22 cellular contexts compared by ENCODE assay signal in the genomic region with DNA sequence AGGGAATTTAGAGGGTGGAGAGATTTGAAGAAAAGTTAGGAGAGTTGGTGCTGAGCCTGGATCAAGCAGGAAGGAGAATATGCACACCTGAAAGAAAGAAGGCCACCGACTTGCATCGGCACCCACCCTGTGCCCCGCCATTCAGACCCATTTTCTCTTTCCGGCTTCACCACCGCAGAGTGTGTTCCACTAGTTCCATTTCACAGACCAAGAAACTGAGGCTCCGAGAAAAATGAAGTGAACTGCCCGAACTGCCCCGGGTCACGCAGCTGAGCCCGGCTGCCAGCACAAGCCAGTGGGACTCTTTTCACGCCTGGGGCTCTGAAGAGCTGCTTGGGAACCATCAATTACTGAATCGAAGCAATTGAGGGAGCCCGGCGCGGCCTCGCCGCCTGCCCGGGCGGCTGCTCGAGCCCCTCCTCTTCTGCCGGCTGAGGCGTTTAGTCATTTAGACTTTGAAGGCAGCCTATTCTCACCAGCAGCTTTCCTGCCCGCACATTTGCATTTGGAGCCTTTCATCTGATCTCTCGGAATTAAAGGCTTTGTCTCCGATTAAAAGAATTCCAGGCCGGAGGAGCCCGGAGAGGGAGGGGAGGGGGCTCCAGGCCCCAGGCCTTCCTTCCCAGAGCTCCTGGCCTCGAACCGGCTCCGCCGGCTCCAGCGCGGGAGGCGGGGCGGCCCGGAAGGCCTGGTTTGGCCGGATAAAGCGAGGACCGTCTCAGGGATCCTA.
DNase-seq lines count a peak whose midpoint lies in the region; ATAC-seq, FAIRE-seq and TF ChIP-seq lines count a peak whose summit lies in the region.
"Had no signal": no experiment of that assay in that cellular context is flagged by ENCODE, and none has a peak within 500 bp of the region (broad histone marks: within the 10 kb centered on the region; RNA-seq: fewer than 3 reads in every experiment).

No MANE protein-coding gene starts in this region.

- H3K27me3 ChIP-seq in astrocyte (ENCODE audit: insufficient read depth, low read length) (no peaks in the 10 kb centered on the region), iPS-20b (ENCODE audit: insufficient read depth, low read length) (peaks cover 12% of the 10 kb centered on the region; the same call in 1 of the 2 replicates), smooth muscle cell (ENCODE audit: low read depth) (no peaks in the 10 kb centered on the region)

- WGBS in smooth muscle cell (ENCODE audit: low lambda C conversion rate), result 44% methylated on average over 38 of the region's 39 CpGs

- no peaks in the 10 kb centered on the region for H3F3A ChIP-seq in smooth muscle cell (ENCODE audit: low read depth)

- H3K4me2 ChIP-seq in astrocyte (ENCODE audit: low read length), result peak overlapping the region; percentile 57
- H3K4me2 ChIP-seq in smooth muscle cell, result peak overlapping the region; percentile 60

- peak; percentile 3 for DNase-seq in activated CD8-positive, alpha-beta T cell treated with anti-CD3 and anti-CD28 coated beads for 36 hours
- DNase-seq in activated CD8-positive, alpha-beta T cell treated with anti-CD3 and anti-CD28 coated beads, Interleukin-2, amount 10 ng/mL, durations not matched to agents 7 days and 5 days, result no peak
- no peak for DNase-seq in astrocyte (ENCODE audit: low read depth)
- no peak for DNase-seq in smooth muscle cell (lab: John Stamatoyannopoulos, UW; ENCODE audit: unreplicated experiment)
- DNase-seq in NCI-H2171 treated with DMSO at 0.1 percent for 48 hours (lab: John Stamatoyannopoulos, UW), result no peak
- no peak for DNase-seq in medulla oblongata (ENCODE audit: extremely low spot score)
- DNase-seq: activated CD4-positive, alpha-beta T cell treated with anti-CD3 and anti-CD28 coated beads for 48 hours; DND-41; KG1; left lung; NCI-H446; OCI-M1; stimulated activated naive CD4-positive, alpha-beta T cell treated with Interleukin-2 at 50 U/mL for 16 hours; T-helper 9 cell had no signal

- H3K4me1 ChIP-seq in astrocyte (ENCODE audit: insufficient read depth, low read length) (no peaks in the 10 kb centered on the region), iPS-20b (ENCODE audit: insufficient read depth, low read length) (peaks cover 15% of the 10 kb centered on the region; the same call in 1 of the 2 replicates), smooth muscle cell (ENCODE audit: low read depth) (no peaks in the 10 kb centered on the region)
- H3K4me1 ChIP-seq: left lung, parathyroid adenoma had no signal

- no peaks in the 10 kb centered on the region for H3K9me3 ChIP-seq in astrocyte (ENCODE audit: insufficient read depth, low read depth, low read length)
- H3K9me3 ChIP-seq in iPS-20b (ENCODE audit: insufficient read depth, low read depth, low read length), result no peaks in the 10 kb centered on the region
- no peaks in the 10 kb centered on the region for H3K9me3 ChIP-seq in smooth muscle cell (replicated peaks; ENCODE audit: low read depth)
- H3K9me3 ChIP-seq: left lung had no signal

- no peak for ATAC-seq in activated CD8-positive, alpha-beta T cell treated with anti-CD3 and anti-CD28 coated beads for 36 hours
- no peak for ATAC-seq in activated CD8-positive, alpha-beta T cell treated with anti-CD3 and anti-CD28 coated beads, Interleukin-2, amount 10 ng/mL, durations not matched to agents 7 days and 5 days
- no peak for ATAC-seq in GM19452 (IDR thresholded peaks at IDR 0.05; ENCODE audit: unreplicated experiment)
- ATAC-seq: left lung had no signal

- H3K36me3 ChIP-seq in astrocyte (ENCODE audit: insufficient read depth, low read length) (no peaks in the 10 kb centered on the region), iPS-20b (ENCODE audit: insufficient read depth, low read depth, low read length) (no peaks in the 10 kb centered on the region), smooth muscle cell (ENCODE audit: low read depth) (no peaks in the 10 kb centered on the region)
- H3K36me3 ChIP-seq: left lung had no signal

- H3K4me3 Mint-ChIP-seq in activated CD8-positive, alpha-beta T cell treated with anti-CD3 and anti-CD28 coated beads for 36 hours, result no peak overlapping the region
- H3K4me3 Mint-ChIP-seq in activated CD8-positive, alpha-beta T cell treated with anti-CD3 and anti-CD28 coated beads, Interleukin-2, amount 10 ng/mL, durations not matched to agents 7 days and 5 days, result no peak overlapping the region
- H3K4me3 Mint-ChIP-seq in astrocyte (ENCODE audit: unreplicated experiment), result no peak overlapping the region
- H3K4me3 Mint-ChIP-seq: activated naive CD8-positive, alpha-beta T cell; dendritic cell treated with granulocyte-macrophage colony-stimulating factor and Interleukin-4, amounts not matched to agents 40 ng/mL and 50 ng/mL, for 4 days had no signal

- H3K79me2 ChIP-seq in astrocyte (ENCODE audit: insufficient read depth, low read length) (no peaks in the 10 kb centered on the region), smooth muscle cell (ENCODE audit: low read depth) (no peaks in the 10 kb centered on the region)
- H3K79me2 ChIP-seq: parathyroid adenoma had no signal

- no peak overlapping the region for H3K27ac Mint-ChIP-seq in activated CD8-positive, alpha-beta T cell treated with anti-CD3 and anti-CD28 coated beads for 36 hours
- no peak overlapping the region for H3K27ac Mint-ChIP-seq in activated CD8-positive, alpha-beta T cell treated with anti-CD3 and anti-CD28 coated beads, Interleukin-2, amount 10 ng/mL, durations not matched to agents 7 days and 5 days
- H3K27ac Mint-ChIP-seq in astrocyte (ENCODE audit: unreplicated experiment), result no peak overlapping the region
- H3K27ac Mint-ChIP-seq: activated naive CD8-positive, alpha-beta T cell; dendritic cell treated with granulocyte-macrophage colony-stimulating factor and Interleukin-4, amounts not matched to agents 40 ng/mL and 50 ng/mL, for 4 days had no signal

- no peak overlapping the region for H3K4me3 ChIP-seq in astrocyte (ENCODE audit: insufficient read depth, low read depth, low read length)
- H3K4me3 ChIP-seq in iPS-20b (ENCODE audit: low read length), result peak overlapping the region; percentile 35; the same call in 1 of the 2 replicates
- no peak overlapping the region for H3K4me3 ChIP-seq in smooth muscle cell
- H3K4me3 ChIP-seq: left lung had no signal

- H3K9me3 Mint-ChIP-seq in activated CD8-positive, alpha-beta T cell treated with anti-CD3 and anti-CD28 coated beads for 36 hours, result no peaks in the 10 kb centered on the region
- H3K9me3 Mint-ChIP-seq in activated CD8-positive, alpha-beta T cell treated with anti-CD3 and anti-CD28 coated beads, Interleukin-2, amount 10 ng/mL, durations not matched to agents 7 days and 5 days (ENCODE audit: insufficient read depth), result no peaks in the 10 kb centered on the region
- no peaks in the 10 kb centered on the region for H3K9me3 Mint-ChIP-seq in astrocyte (ENCODE audit: unreplicated experiment)
- H3K9me3 Mint-ChIP-seq: CD14-positive monocyte; dendritic cell treated with granulocyte-macrophage colony-stimulating factor and Interleukin-4, amounts not matched to agents 40 ng/mL and 50 ng/mL, for 4 days had no signal

- FAIRE-seq in astrocyte (lab: Jason Lieb, UNC), result no peak
- FAIRE-seq: A204.1 had no signal

- peaks cover 14% of the 10 kb centered on the region for H3K27me3 Mint-ChIP-seq in activated CD8-positive, alpha-beta T cell treated with anti-CD3 and anti-CD28 coated beads for 36 hours
- H3K27me3 Mint-ChIP-seq in activated CD8-positive, alpha-beta T cell treated with anti-CD3 and anti-CD28 coated beads, Interleukin-2, amount 10 ng/mL, durations not matched to agents 7 days and 5 days (ENCODE audit: low read depth), result peaks cover 4% of the 10 kb centered on the region
- peaks cover 29% of the 10 kb centered on the region for H3K27me3 Mint-ChIP-seq in astrocyte (ENCODE audit: low read depth, unreplicated experiment)

- no peaks in the 10 kb centered on the region for H4K20me1 ChIP-seq in astrocyte (ENCODE audit: insufficient read depth, low read length)
- no peaks in the 10 kb centered on the region for H4K20me1 ChIP-seq in smooth muscle cell (ENCODE audit: low read depth)

- H3K9ac ChIP-seq in astrocyte (ENCODE audit: low read length), result no peak overlapping the region
- H3K9ac ChIP-seq in iPS-20b (ENCODE audit: low read depth, low read length), result no peak overlapping the region; the same call in 1 of the 2 replicates
- H3K9ac ChIP-seq in smooth muscle cell (ENCODE audit: low read depth), result no peak overlapping the region
- H3K9ac ChIP-seq: parathyroid adenoma had no signal

- CTCF ChIA-PET in activated CD8-positive, alpha-beta T cell treated with anti-CD3 and anti-CD28 coated beads for 36 hours (lab: Charles Lee), result no interaction called here
- CTCF ChIA-PET in activated CD8-positive, alpha-beta T cell treated with anti-CD3 and anti-CD28 coated beads, Interleukin-2, amount 10 ng/mL, durations not matched to agents 7 days and 5 days (lab: Charles Lee), result no interaction called here

- no peaks in the 10 kb centered on the region for H3K4me1 Mint-ChIP-seq in activated CD8-positive, alpha-beta T cell treated with anti-CD3 and anti-CD28 coated beads for 36 hours (ENCODE audit: low read depth)
- no peaks in the 10 kb centered on the region for H3K4me1 Mint-ChIP-seq in activated CD8-positive, alpha-beta T cell treated with anti-CD3 and anti-CD28 coated beads, Interleukin-2, amount 10 ng/mL, durations not matched to agents 7 days and 5 days (ENCODE audit: low read depth)
- peaks cover 4% of the 10 kb centered on the region for H3K4me1 Mint-ChIP-seq in astrocyte (ENCODE audit: low read depth, unreplicated experiment)
- H3K4me1 Mint-ChIP-seq: CD14-positive monocyte had no signal

- no peaks in the 10 kb centered on the region for H3K36me3 Mint-ChIP-seq in activated CD8-positive, alpha-beta T cell treated with anti-CD3 and anti-CD28 coated beads for 36 hours (ENCODE audit: low read depth)
- H3K36me3 Mint-ChIP-seq in activated CD8-positive, alpha-beta T cell treated with anti-CD3 and anti-CD28 coated beads, Interleukin-2, amount 10 ng/mL, durations not matched to agents 7 days and 5 days (ENCODE audit: low read depth), result no peaks in the 10 kb centered on the region
- H3K36me3 Mint-ChIP-seq in astrocyte (ENCODE audit: low read depth, unreplicated experiment), result no peaks in the 10 kb centered on the region
- H3K36me3 Mint-ChIP-seq: activated naive CD8-positive, alpha-beta T cell; CD14-positive monocyte had no signal

- POLR2A ChIA-PET in activated CD8-positive, alpha-beta T cell treated with anti-CD3 and anti-CD28 coated beads for 36 hours (lab: Charles Lee), result interaction anchor here (0.7 kb wide), 1 partner anchor 21 kb away, joined by 3 read pairs; no protein-coding TSS in a partner anchor
- POLR2A ChIA-PET in activated CD8-positive, alpha-beta T cell treated with anti-CD3 and anti-CD28 coated beads, Interleukin-2, amount 10 ng/mL, durations not matched to agents 7 days and 5 days (lab: Charles Lee), result no interaction called here

- H3K27ac ChIP-seq in astrocyte (ENCODE audit: low read depth, low read length) (no peak overlapping the region), iPS-20b (ENCODE audit: low read length) (no peak overlapping the region), smooth muscle cell (ENCODE audit: low read depth) (no peak overlapping the region)
- H3K27ac ChIP-seq: HL-60, left lung, parathyroid adenoma had no signal

- H2AFZ ChIP-seq in astrocyte (ENCODE audit: low read depth, low read length) (no peak overlapping the region), smooth muscle cell (ENCODE audit: low read depth) (no peak overlapping the region)
- H2AFZ ChIP-seq: parathyroid adenoma had no signal

- intact Hi-C loops in activated CD8-positive, alpha-beta T cell treated with anti-CD3 and anti-CD28 coated beads for 36 hours (cut with micrococcal nuclease), result no loop called here

- TF ChIP-seq CTCF in activated CD8-positive, alpha-beta T cell treated with anti-CD3 and anti-CD28 coated beads for 36 hours (IDR thresholded peaks at IDR 0.05), result no peak
- TF ChIP-seq CTCF in astrocyte (IDR thresholded peaks at IDR 0.05; ENCODE audit: insufficient read depth, low read depth, low read length), result no peak
- no peak for TF ChIP-seq CTCF in smooth muscle cell (IDR thresholded peaks at IDR 0.05; ENCODE audit: borderline replicate concordance, insufficient read depth, poor library complexity, severe bottlenecking)
